ENCODE assay signal across 19 cellular contexts in the genomic region with DNA sequence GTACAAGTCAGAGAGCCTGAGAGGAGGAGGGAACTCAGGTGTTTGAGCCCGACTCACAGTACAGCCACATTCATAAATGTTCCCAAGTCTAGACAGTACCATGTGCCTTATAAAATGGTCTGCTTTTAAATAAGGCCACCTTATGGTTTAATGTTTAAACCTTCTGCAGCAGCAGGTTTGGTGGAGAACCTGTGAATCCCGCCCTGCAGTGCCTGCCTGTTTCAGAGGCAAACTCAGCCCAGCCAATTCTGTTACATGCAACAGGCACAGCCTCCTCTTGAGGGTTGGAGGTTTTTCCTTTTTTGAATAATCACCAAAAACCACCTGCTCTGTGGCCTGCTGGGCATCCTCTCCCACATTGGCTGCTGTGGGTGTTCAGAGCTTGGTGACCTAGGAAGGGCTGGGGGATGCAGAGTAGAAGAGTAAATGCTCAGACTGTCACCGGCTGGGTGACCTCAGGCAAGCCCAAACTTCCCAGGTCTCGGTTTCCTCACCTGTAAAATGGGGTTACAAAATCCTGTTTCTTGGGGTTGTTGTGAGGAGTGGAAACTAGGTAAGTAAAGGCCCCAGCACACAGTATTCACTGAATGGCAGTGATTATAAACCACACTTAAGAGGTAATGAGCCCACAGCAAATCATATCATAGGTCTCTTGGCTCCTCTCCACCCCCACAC. TPM values are rescaled to one million over a fixed set of nuclear protein-coding genes. Genes with fewer than 3 reads are reported as not detected.
DNase-seq lines count a peak whose midpoint lies in the region; ATAC-seq and TF ChIP-seq lines count a peak whose summit lies in the region.
"Had no signal": no experiment of that assay in that cellular context is flagged by ENCODE, and none has a peak within 500 bp of the region (broad histone marks: within the 10 kb centered on the region; RNA-seq: fewer than 3 reads in every experiment).

No MANE protein-coding gene starts in this region.

- H3K9me3 ChIP-seq in left ventricle myocardium inferior (replicated peaks) (no peaks in the 10 kb centered on the region), hepatocyte (ENCODE audit: low read depth) (no peaks in the 10 kb centered on the region), upper lobe of right lung (no peaks in the 10 kb centered on the region), HAP-1 (no peaks in the 10 kb centered on the region)
- H3K9me3 ChIP-seq: spleen, thyroid gland had no signal

- peaks cover 42% of the 10 kb centered on the region for H3K79me2 ChIP-seq in hepatocyte

- no peaks in the 10 kb centered on the region for H4K20me1 ChIP-seq in hepatocyte (ENCODE audit: insufficient read depth, poor library complexity, severe bottlenecking)

- H3K4me1 ChIP-seq in left ventricle myocardium inferior (peaks cover 100% of the 10 kb centered on the region), hepatocyte (ENCODE audit: insufficient read depth) (peaks cover 82% of the 10 kb centered on the region), upper lobe of right lung (peaks cover 78% of the 10 kb centered on the region), HAP-1 (peaks cover 64% of the 10 kb centered on the region)

- H3K4me2 ChIP-seq in hepatocyte, result peak overlapping the region; percentile 1

- no peaks in the 10 kb centered on the region for H3K27me3 ChIP-seq in left ventricle myocardium inferior (ENCODE audit: low read depth)
- H3K27me3 ChIP-seq in hepatocyte, result no peaks in the 10 kb centered on the region
- H3K27me3 ChIP-seq in upper lobe of right lung, result no peaks in the 10 kb centered on the region
- no peaks in the 10 kb centered on the region for H3K27me3 ChIP-seq in HAP-1 (ENCODE audit: low read depth)
- H3K27me3 ChIP-seq: thyroid gland had no signal

- no peaks in the 10 kb centered on the region for H3K36me3 ChIP-seq in left ventricle myocardium inferior
- H3K36me3 ChIP-seq in hepatocyte (replicated peaks; ENCODE audit: insufficient read depth, low read depth), result no peaks in the 10 kb centered on the region
- H3K36me3 ChIP-seq in upper lobe of right lung, result no peaks in the 10 kb centered on the region
- H3K36me3 ChIP-seq in HAP-1 (replicated peaks), result no peaks in the 10 kb centered on the region
- H3K36me3 ChIP-seq: spleen, thyroid gland had no signal

- intact Hi-C loops in left ventricle myocardium inferior (cut with micrococcal nuclease) (no loop called here), left cardiac atrium (cut with DNase I) (no loop called here), upper lobe of right lung (cut with DNase I) (no loop called here)

- DNase-seq in left ventricle myocardium inferior, result no peak
- no peak for DNase-seq in left cardiac atrium
- DNase-seq in hepatocyte (ENCODE audit: low spot score), result no peak
- peak; percentile 20 for DNase-seq in myocyte (ENCODE audit: low read depth)
- no peak for DNase-seq in upper lobe of right lung
- DNase-seq in superior temporal gyrus (ENCODE audit: extremely low spot score), result no peak
- no peak for DNase-seq in HAP-1 (ENCODE audit: low spot score in 2 of 2)
- DNase-seq in hepatic stellate cell (ENCODE audit: low spot score), result no peak
- DNase-seq: activated CD4-positive, alpha-beta T cell treated with anti-CD3 and anti-CD28 coated beads, Interleukin-2, amount 10 ng/mL, durations not matched to agents 24 days and 14 days; activated CD8-positive, alpha-beta memory T cell treated with anti-CD3 and anti-CD28 coated beads, Interleukin-2, amount 50 U/mL, for 4 hours; activated gamma-delta T cell; DMS153; hypothalamus; naive B cell; NCI-H2171; NCI-H82; spleen; thyroid gland had no signal

- 81% methylated on average over 4 of the region's 4 CpGs for WGBS in hepatocyte (ENCODE audit: low lambda C conversion rate, missing lambda C conversion rate)

- H3K27ac ChIP-seq in left ventricle myocardium inferior (replicated peaks) (peak overlapping the region; percentile 98), hepatocyte (peak overlapping the region; percentile 47), upper lobe of right lung (peak overlapping the region; percentile 21)
- H3K27ac ChIP-seq: spleen, thyroid gland had no signal

- ATAC-seq in left cardiac atrium (no peak), upper lobe of right lung (no peak)

- no peak overlapping the region for H2AFZ ChIP-seq in hepatocyte

- in situ Hi-C loops in HAP-1 (cut with MboI; ENCODE audit: low sequenced_read_pairs), result no loop called here

- TF ChIP-seq CTCF in left ventricle myocardium inferior (IDR thresholded peaks at IDR 0.05; ENCODE audit: borderline replicate concordance), result no peak
- TF ChIP-seq CTCF in hepatocyte (IDR thresholded peaks at IDR 0.05; ENCODE audit: poor library complexity), result no peak
- no peak for TF ChIP-seq CTCF in upper lobe of right lung (IDR thresholded peaks at IDR 0.05)

- no peak overlapping the region for H3K4me3 ChIP-seq in left ventricle myocardium inferior
- no peak overlapping the region for H3K4me3 ChIP-seq in hepatocyte
- no peak overlapping the region for H3K4me3 ChIP-seq in upper lobe of right lung
- H3K4me3 ChIP-seq in HAP-1, result no peak overlapping the region
- H3K4me3 ChIP-seq: spleen, thyroid gland had no signal

- no peaks in the 10 kb centered on the region for H3K9me2 ChIP-seq in hepatocyte (replicated peaks; ENCODE audit: insufficient read depth)

RNA-seq across cellular contexts. Expression of gene NUAK1, which starts 28.0 kb away (rescaled TPM):
- total RNA-seq in left ventricle myocardium inferior (42.1 TPM), left cardiac atrium (10 to 100 TPM; 20.4 to 40.1 TPM), hepatocyte (5.3 and 13.0 TPM in 2 replicates), myocyte (40.7 and 66.7 TPM in 2 replicates), upper lobe of right lung (40.8 TPM)
- polyA plus RNA-seq in hepatocyte, result 2.5 and 3.5 TPM in 2 replicates
- 76.0 TPM for polyA plus RNA-seq in myocyte (2012)
- total RNA-seq: activated CD4-positive, alpha-beta T cell treated with anti-CD3 and anti-CD28 coated beads, Interleukin-2, amount 10 ng/mL, durations not matched to agents 24 days and 14 days had no signal
- polyA plus RNA-seq: CD14-positive monocyte had no signal

Comparison
In these comparisons a context has a peak if more than half of its experiments do, and no peak if none do; other contexts are left out.
1. H3K27ac ChIP-seq: peak in every context shown above with its lines; median percentile 98 in left ventricle myocardium inferior; 47 in hepatocyte; 21 in upper lobe of right lung.